30 cellular contexts compared by ENCODE assay signal in the genomic region with DNA sequence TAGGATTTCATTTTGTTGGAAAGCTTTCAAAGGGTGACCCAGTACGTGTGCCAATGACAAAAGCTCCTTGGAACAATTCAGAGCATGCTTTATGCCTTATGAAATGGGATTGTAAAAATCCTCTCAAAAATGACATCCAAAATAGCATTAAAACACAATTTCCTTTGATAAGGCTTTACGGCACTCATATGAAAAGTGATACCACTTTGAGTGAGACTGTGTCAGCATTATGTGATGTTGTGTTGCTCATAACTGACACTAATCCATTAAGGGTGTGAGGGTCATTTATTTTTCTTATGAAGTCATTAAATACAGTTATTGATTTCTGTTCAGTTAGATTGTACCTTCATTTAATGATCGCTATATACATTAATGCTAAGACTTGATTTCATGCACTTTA.
"Had no signal": no experiment of that assay in that cellular context is flagged by ENCODE, and none has a peak within 500 bp of the region (broad histone marks: within the 10 kb centered on the region; RNA-seq: fewer than 3 reads in every experiment).

No MANE protein-coding gene starts in this region.

- H3K27ac ChIP-seq: brain microvascular endothelial cell, cardiac muscle cell, SK-N-MC, VCaP had no signal

- ATAC-seq: activated naive CD4-positive, alpha-beta T cell treated with anti-CD3 and anti-CD28 coated beads, Interleukin-2, amount 50 U/mL, for 72 hours; activated naive CD8-positive, alpha-beta T cell treated with anti-CD3 and anti-CD28 coated beads, Interleukin-2, amount 50 U/mL, for 24 hours; activated T-cell treated with anti-CD3 and anti-CD28 coated beads, Interleukin-2, amount 50 U/mL, for 4 hours; K562; Panc1; Right ventricle myocardium inferior had no signal

- H3K36me3 ChIP-seq: brain microvascular endothelial cell, cardiac muscle cell had no signal

- DNase-seq: activated CD4-positive, alpha-beta memory T cell treated with anti-CD3 and anti-CD28 coated beads for 36 hours; activated CD4-positive, alpha-beta T cell treated with anti-CD3 and anti-CD28 coated beads, Interleukin-2, amount 10 ng/mL, durations not matched to agents 7 days and 5 days; activated CD4-positive, CD25-positive, alpha-beta regulatory T cell; activated CD8-positive, alpha-beta memory T cell treated with anti-CD3 and anti-CD28 coated beads for 24 hours; activated effector memory CD4-positive, alpha-beta T cell treated with anti-CD3 and anti-CD28 coated beads, Interleukin-2, amount 50 U/mL, for 16 hours; activated naive CD4-positive, alpha-beta T cell treated with Interleukin-2 at 50 U/mL for 16 hours; activated naive CD8-positive, alpha-beta T cell treated with anti-CD3 and anti-CD28 coated beads, Interleukin-2, amount 50 U/mL, for 24 hours; activated T-cell treated with anti-CD3 and anti-CD28 coated beads, Interleukin-2, amount 50 U/mL, for 4 hours; amygdala; brain microvascular endothelial cell; Kasumi-1; NCI-H1048; NCI-H1694; NCI-H2029; NCI-H2171; NCI-H2227 treated with DMSO at 0.1 percent for 48 hours; NCI-H446 treated with DMSO at 0.1 percent for 48 hours; NCI-H524 treated with DMSO at 0.1 percent for 48 hours; NCI-H748 treated with DMSO at 0.1 percent for 48 hours; NK-92 treated with Interleukin-12 subunit alpha and Interleukin-12 subunit beta, amount 100 ng/mL, for 24 hours; OCI-M1; RPMI8226; T-helper 1 cell had no signal

- H3K4me3 ChIP-seq: cardiac muscle cell, K562, SK-N-MC had no signal

- H3K27me3 ChIP-seq: brain microvascular endothelial cell, cardiac muscle cell had no signal
